In the genomic region with DNA sequence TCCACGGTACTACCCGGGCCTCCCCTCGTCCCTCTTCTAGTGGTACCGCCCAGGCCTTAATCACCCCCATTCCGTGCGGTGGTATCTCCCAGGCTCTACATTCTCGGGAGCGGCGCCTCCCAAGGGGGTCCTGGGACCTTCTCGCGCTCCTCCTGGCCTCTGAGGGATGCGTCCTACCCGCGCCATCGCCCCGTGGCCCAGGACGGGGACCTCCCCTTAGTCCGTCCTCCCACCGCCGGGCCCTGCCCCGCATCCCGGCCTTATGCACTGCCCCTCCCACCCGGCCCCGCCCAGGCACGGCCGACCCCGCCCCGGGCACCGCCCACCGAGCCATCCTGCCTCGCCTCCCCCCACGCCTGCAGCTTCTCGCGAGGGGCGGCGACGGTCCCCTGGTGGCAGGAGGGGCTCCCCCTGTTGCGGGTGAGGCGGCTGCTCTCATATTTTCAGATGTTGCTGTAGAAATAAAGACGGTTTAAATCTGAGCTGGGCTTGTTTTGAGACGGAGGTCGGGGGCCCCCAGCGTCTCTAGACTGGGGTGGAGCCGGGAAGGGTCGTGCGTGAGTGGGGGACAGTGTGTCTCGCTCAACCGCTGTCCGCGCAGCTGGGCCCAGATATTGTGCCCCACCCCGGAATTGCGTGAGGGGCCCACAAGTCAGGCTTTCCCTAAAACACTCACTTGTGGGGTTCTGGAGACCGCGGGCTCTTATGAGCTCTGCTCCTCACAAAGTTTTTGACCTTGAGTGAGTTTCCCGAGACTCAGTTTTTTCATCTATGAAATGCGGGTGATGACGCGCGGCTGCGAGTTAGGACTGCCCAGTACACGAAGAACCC, we compare ENCODE assay signal across 1 cellular context.
TF ChIP-seq lines count a peak whose summit lies in the region.

No MANE protein-coding gene starts in this region.

TF ChIP-seq in K562, 482 proteins besides CTCF, POLR2A, EP300 and RAD21 (continued from another document and continues in another):
- TF ChIP-seq ILF3 (IDR thresholded peaks at IDR 0.05; ENCODE audit: borderline replicate concordance) (no peak; the same call in 1 of the 2 replicates), SIX5 (IDR thresholded peaks at IDR 0.05; ENCODE audit: borderline replicate concordance in 1 of 2, insufficient read depth in 1 of 2, low read depth in 1 of 2, low read length in 2 of 2) (peak; percentile 6 to 14; a peak in 1 of 4 replicates), BRD9 (IDR thresholded peaks at IDR 0.05; ENCODE audit: low read depth, partially characterized antibody) (peak; percentile 30), PTRF (tag; IDR thresholded peaks at IDR 0.05) (no peak), EGR1 (conservative IDR thresholded peaks at IDR 0.05) (no peak), ZNF431 (CRISPR knock-in tag; IDR thresholded peaks at IDR 0.05) (0 out of 2 replicates have a peak, but pooled peaks have one; percentile 27), C11orf30 (IDR thresholded peaks at IDR 0.05; ENCODE audit: low read depth) (no peak), SRF (CRISPR knock-in tag; IDR thresholded peaks at IDR 0.05) (no peak), SP1 (CRISPR knock-in tag; IDR thresholded peaks at IDR 0.05) (peak; percentile 86), EP400 (IDR thresholded peaks at IDR 0.05) (peak; percentile 69), POLR2G (IDR thresholded peaks at IDR 0.05; ENCODE audit: low read depth, low read length) (peak; percentile 76), GABPB1 (CRISPR knock-in tag; IDR thresholded peaks at IDR 0.05) (peak; percentile 29; the same call in 1 of the 2 replicates), ESRRA (IDR thresholded peaks at IDR 0.05; ENCODE audit: borderline replicate concordance, low read depth) (peak; percentile 85), CUX1 (CRISPR knock-in tag; IDR thresholded peaks at IDR 0.05) (no peak), YY1 (IDR thresholded peaks at IDR 0.05; ENCODE audit: borderline replicate concordance in 1 of 3, control insufficient read depth in 1 of 3, extremely low read depth in 1 of 3, insufficient read depth in 3 of 3, insufficient read length in 1 of 3, insufficient replicate concordance in 2 of 3, low read depth in 1 of 3, low read length in 2 of 3) (peak in 2 of 3 experiments; percentile 25 to 30), TEAD1 (CRISPR knock-in tag; IDR thresholded peaks at IDR 0.05) (peak in 1 of 2 experiments; percentile 64; a peak in 3 of 4 replicates), CHCHD3 (CRISPR knock-in tag; IDR thresholded peaks at IDR 0.05) (0 out of 2 replicates have a peak, but pooled peaks have one; percentile 11), VEZF1 (CRISPR knock-in tag; IDR thresholded peaks at IDR 0.05) (peak; percentile 92), NKRF (IDR thresholded peaks at IDR 0.05; ENCODE audit: borderline replicate concordance) (0 out of 2 replicates have a peak, but pooled peaks have one; percentile 53), FOXP1 (CRISPR knock-in tag; IDR thresholded peaks at IDR 0.05) (peak; percentile 20; the same call in 1 of the 2 replicates), ZNF347 (CRISPR knock-in tag; IDR thresholded peaks at IDR 0.05; ENCODE audit: low read depth) (no peak), ZNF146 (CRISPR knock-in tag; IDR thresholded peaks at IDR 0.05; ENCODE audit: unreplicated experiment) (no peak), PHF8 (IDR thresholded peaks at IDR 0.05; ENCODE audit: borderline replicate concordance, low read length) (peak; percentile 64), E2F4 (CRISPR knock-in tag; IDR thresholded peaks at IDR 0.05; ENCODE audit: low read depth) (0 out of 2 replicates have a peak, but pooled peaks have one; percentile 31), TFAP4 (CRISPR knock-in tag; IDR thresholded peaks at IDR 0.05; ENCODE audit: borderline replicate concordance) (0 out of 2 replicates have a peak, but pooled peaks have one; percentile 8), ZNF589 (CRISPR knock-in tag; IDR thresholded peaks at IDR 0.05; ENCODE audit: low read depth) (no peak), ESRRB (CRISPR knock-in tag; IDR thresholded peaks at IDR 0.05; ENCODE audit: borderline replicate concordance) (0 out of 2 replicates have a peak, but pooled peaks have one; percentile 15), MBD2 (IDR thresholded peaks at IDR 0.05; ENCODE audit: borderline replicate concordance, low read depth) (peak; percentile 89), ZNF766 (CRISPR knock-in tag; conservative IDR thresholded peaks at IDR 0.05) (0 out of 2 replicates have a peak, but pooled peaks have one; percentile 13)
- TF ChIP-seq, protein P1, sequence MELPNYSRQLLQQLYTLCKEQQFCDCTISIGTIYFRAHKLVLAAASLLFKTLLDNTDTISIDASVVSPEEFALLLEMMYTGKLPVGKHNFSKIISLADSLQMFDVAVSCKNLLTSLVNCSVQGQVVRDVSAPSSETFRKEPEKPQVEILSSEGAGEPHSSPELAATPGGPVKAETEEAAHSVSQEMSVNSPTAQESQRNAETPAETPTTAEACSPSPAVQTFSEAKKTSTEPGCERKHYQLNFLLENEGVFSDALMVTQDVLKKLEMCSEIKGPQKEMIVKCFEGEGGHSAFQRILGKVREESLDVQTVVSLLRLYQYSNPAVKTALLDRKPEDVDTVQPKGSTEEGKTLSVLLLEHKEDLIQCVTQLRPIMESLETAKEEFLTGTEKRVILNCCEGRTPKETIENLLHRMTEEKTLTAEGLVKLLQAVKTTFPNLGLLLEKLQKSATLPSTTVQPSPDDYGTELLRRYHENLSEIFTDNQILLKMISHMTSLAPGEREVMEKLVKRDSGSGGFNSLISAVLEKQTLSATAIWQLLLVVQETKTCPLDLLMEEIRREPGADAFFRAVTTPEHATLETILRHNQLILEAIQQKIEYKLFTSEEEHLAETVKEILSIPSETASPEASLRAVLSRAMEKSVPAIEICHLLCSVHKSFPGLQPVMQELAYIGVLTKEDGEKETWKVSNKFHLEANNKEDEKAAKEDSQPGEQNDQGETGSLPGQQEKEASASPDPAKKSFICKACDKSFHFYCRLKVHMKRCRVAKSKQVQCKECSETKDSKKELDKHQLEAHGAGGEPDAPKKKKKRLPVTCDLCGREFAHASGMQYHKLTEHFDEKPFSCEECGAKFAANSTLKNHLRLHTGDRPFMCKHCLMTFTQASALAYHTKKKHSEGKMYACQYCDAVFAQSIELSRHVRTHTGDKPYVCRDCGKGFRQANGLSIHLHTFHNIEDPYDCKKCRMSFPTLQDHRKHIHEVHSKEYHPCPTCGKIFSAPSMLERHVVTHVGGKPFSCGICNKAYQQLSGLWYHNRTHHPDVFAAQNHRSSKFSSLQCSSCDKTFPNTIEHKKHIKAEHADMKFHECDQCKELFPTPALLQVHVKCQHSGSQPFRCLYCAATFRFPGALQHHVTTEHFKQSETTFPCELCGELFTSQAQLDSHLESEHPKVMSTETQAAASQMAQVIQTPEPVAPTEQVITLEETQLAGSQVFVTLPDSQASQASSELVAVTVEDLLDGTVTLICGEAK (IDR thresholded peaks at IDR 0.05) = peak; percentile 30; the same call in 1 of the 2 replicates
- TF ChIP-seq, protein P1 (CRISPR knock-in tag; IDR thresholded peaks at IDR 0.05) = 0 out of 2 replicates have a peak, but pooled peaks have one; percentile 27
